25 cellular contexts compared by ENCODE assay signal in genomic region chr6:159797554-159797953, GRCh38. TPM values are rescaled to one million over a fixed set of nuclear protein-coding genes. Genes with fewer than 3 reads are reported as not detected.
"Had no signal": no experiment of that assay in that cellular context is flagged by ENCODE, and none has a peak within 500 bp of the region (broad histone marks: within the 10 kb centered on the region; RNA-seq: fewer than 3 reads in every experiment).

No MANE protein-coding gene starts in this region.

- DNase-seq: activated CD4-positive, alpha-beta T cell treated with anti-CD3 and anti-CD28 coated beads, Interleukin-2, amount 10 ng/mL, durations not matched to agents 7 days and 5 days; activated T-cell treated with anti-CD3 and anti-CD28 coated beads for 4 hours; body of pancreas; cortex of kidney; endodermal cell; heart left ventricle; midbrain; pancreas; psoas muscle; stimulated activated CD4-positive, alpha-beta T cell treated with anti-CD3 and anti-CD28 coated beads, Interleukin-12 subunit alpha, Interleukin-12 subunit beta, amount 100 ng/mL, for 4 hours; stimulated activated CD4-positive, alpha-beta T cell treated with anti-CD3 and anti-CD28 coated beads, Interleukin-4, amount 100 ng/mL, for 4 hours; stomach; T-cell had no signal

- H3K27me3 ChIP-seq: body of pancreas, cardiac muscle cell, heart left ventricle, pancreas, right atrium auricular region, stomach, suprapubic skin, tibial nerve had no signal

- H3K4me3 ChIP-seq: body of pancreas, cardiac muscle cell, heart left ventricle, pancreas, psoas muscle, right atrium auricular region, stomach, suprapubic skin, tibial nerve had no signal

- H3K4me3 Mint-ChIP-seq: activated CD4-positive, alpha-beta T cell treated with anti-CD3 and anti-CD28 coated beads, Interleukin-2, amount 10 ng/mL, durations not matched to agents 7 days and 5 days; endodermal cell; nephron; T-cell; T-helper 2 cell treated with Interferon-gamma antibody and Interleukin-4, amounts not matched to agents 5 μg/mL and 100 μg/mL, for 36 hours had no signal

- H3K9me3 ChIP-seq: body of pancreas, heart left ventricle, pancreas, psoas muscle, right atrium auricular region, stomach, suprapubic skin, tibial nerve had no signal

- H3K27ac Mint-ChIP-seq: activated CD4-positive, alpha-beta T cell treated with anti-CD3 and anti-CD28 coated beads, Interleukin-2, amount 10 ng/mL, durations not matched to agents 7 days and 5 days; activated T-helper 2 cell treated with anti-CD3 and anti-CD28 coated beads, Interferon-gamma antibody, Interleukin-2, Interleukin-4, amounts not matched to agents 10 μg/mL and 5 μg/mL and 100 μg/mL, durations not matched to agents 14 hours and 24 hours and 36 hours; endodermal cell; nephron; T-helper 2 cell treated with Interferon-gamma antibody and Interleukin-4, amounts not matched to agents 5 μg/mL and 100 μg/mL, for 36 hours had no signal

- H3K27ac ChIP-seq: body of pancreas, cardiac muscle cell, epithelial cell of prostate, heart left ventricle, pancreas, psoas muscle, right atrium auricular region, stomach, suprapubic skin, tibial nerve, VCaP had no signal

- H3K9me3 Mint-ChIP-seq: activated CD4-positive, alpha-beta T cell treated with anti-CD3 and anti-CD28 coated beads, Interleukin-2, amount 10 ng/mL, durations not matched to agents 7 days and 5 days; activated T-helper 2 cell treated with anti-CD3 and anti-CD28 coated beads, Interferon-gamma antibody, Interleukin-2, Interleukin-4, amounts not matched to agents 10 μg/mL and 5 μg/mL and 100 μg/mL, durations not matched to agents 14 hours and 24 hours and 36 hours; endodermal cell; nephron; T-cell; T-helper 2 cell treated with Interferon-gamma antibody and Interleukin-4, amounts not matched to agents 5 μg/mL and 100 μg/mL, for 36 hours had no signal

- ATAC-seq: activated CD4-positive, CD25-positive, alpha-beta regulatory T cell treated with anti-CD3 and anti-CD28 coated beads, Interleukin-2, amount 50 U/mL, for 24 hours; body of pancreas; heart left ventricle; pancreas; psoas muscle; T-cell had no signal

- H3K27me3 Mint-ChIP-seq: activated CD4-positive, alpha-beta T cell treated with anti-CD3 and anti-CD28 coated beads, Interleukin-2, amount 10 ng/mL, durations not matched to agents 7 days and 5 days; T-cell had no signal

RNA-seq across cellular contexts. Expression of gene PNLDC1, which starts 2.5 kb away (rescaled TPM):
- total RNA-seq: cerebellum, endodermal cell, urinary bladder had no signal
